ENCODE assay signal across 18 cellular contexts in genomic region chr5:78112931-78113330, GRCh38.
"Had no signal": no experiment of that assay in that cellular context is flagged by ENCODE, and none has a peak within 500 bp of the region (broad histone marks: within the 10 kb centered on the region; RNA-seq: fewer than 3 reads in every experiment).

No MANE protein-coding gene starts in this region.

- DNase-seq: activated CD4-positive, alpha-beta T cell treated with anti-CD3 and anti-CD28 coated beads, Interleukin-2, amount 10 ng/mL, durations not matched to agents 24 days and 14 days; activated CD8-positive, alpha-beta T cell treated with anti-CD3 and anti-CD28 coated beads for 36 hours; activated naive CD4-positive, alpha-beta T cell treated with anti-CD3 and anti-CD28 coated beads for 36 hours; activated T-cell treated with anti-CD3 and anti-CD28 coated beads, Interleukin-2, amount 50 U/mL, for 1 hour; aorta; brain microvascular endothelial cell; central memory CD4-positive, alpha-beta T cell; colonic mucosa; heart left ventricle; left ventricle myocardium inferior; mammary epithelial cell; ovary; right lobe of liver; stimulated activated CD4-positive, alpha-beta T cell treated with anti-CD3 and anti-CD28 coated beads, Interleukin-4, amount 100 ng/mL, for 1 hour had no signal

- H3K4me3 Mint-ChIP-seq: activated CD4-positive, alpha-beta T cell treated with anti-CD3 and anti-CD28 coated beads, Interleukin-2, amount 10 ng/mL, durations not matched to agents 24 days and 14 days; activated CD8-positive, alpha-beta T cell treated with anti-CD3 and anti-CD28 coated beads for 36 hours; activated naive CD4-positive, alpha-beta T cell treated with anti-CD3 and anti-CD28 coated beads for 36 hours; WTC11 had no signal

- H3K27ac ChIP-seq: brain microvascular endothelial cell, colonic mucosa, heart left ventricle, left ventricle myocardium inferior, ovary, right lobe of liver, tibial artery had no signal

- H3K27me3 Mint-ChIP-seq: activated CD4-positive, alpha-beta T cell treated with anti-CD3 and anti-CD28 coated beads, Interleukin-2, amount 10 ng/mL, durations not matched to agents 24 days and 14 days; activated CD8-positive, alpha-beta T cell treated with anti-CD3 and anti-CD28 coated beads for 36 hours had no signal

- H3K27ac Mint-ChIP-seq: activated CD4-positive, alpha-beta T cell treated with anti-CD3 and anti-CD28 coated beads, Interleukin-2, amount 10 ng/mL, durations not matched to agents 24 days and 14 days; activated CD8-positive, alpha-beta T cell treated with anti-CD3 and anti-CD28 coated beads for 36 hours; activated naive CD4-positive, alpha-beta T cell treated with anti-CD3 and anti-CD28 coated beads for 36 hours; activated T-helper 2 cell treated with anti-CD3 and anti-CD28 coated beads, Interferon-gamma antibody, Interleukin-2, Interleukin-4, amounts not matched to agents 10 μg/mL and 5 μg/mL and 100 μg/mL, durations not matched to agents 14 hours and 24 hours and 36 hours had no signal

- H3K4me2 ChIP-seq: smooth muscle cell had no signal

- H3K9me3 ChIP-seq: colonic mucosa, heart left ventricle, left ventricle myocardium inferior, ovary, right lobe of liver, tibial artery had no signal

- H3K4me1 ChIP-seq: colonic mucosa, heart left ventricle, left ventricle myocardium inferior, right lobe of liver, tibial artery had no signal

- H3K4me3 ChIP-seq: colonic mucosa, heart left ventricle, left ventricle myocardium inferior, ovary, right lobe of liver, smooth muscle cell, tibial artery had no signal

- H3K36me3 ChIP-seq: colonic mucosa, ovary had no signal

- H3K9me3 Mint-ChIP-seq: activated CD4-positive, alpha-beta T cell treated with anti-CD3 and anti-CD28 coated beads, Interleukin-2, amount 10 ng/mL, durations not matched to agents 24 days and 14 days; activated CD8-positive, alpha-beta T cell treated with anti-CD3 and anti-CD28 coated beads for 36 hours; activated naive CD4-positive, alpha-beta T cell treated with anti-CD3 and anti-CD28 coated beads for 36 hours; activated T-helper 2 cell treated with anti-CD3 and anti-CD28 coated beads, Interferon-gamma antibody, Interleukin-2, Interleukin-4, amounts not matched to agents 10 μg/mL and 5 μg/mL and 100 μg/mL, durations not matched to agents 14 hours and 24 hours and 36 hours; WTC11 had no signal

- ATAC-seq: activated CD8-positive, alpha-beta T cell treated with anti-CD3 and anti-CD28 coated beads for 36 hours; heart left ventricle; WTC11 had no signal
